In genomic region chrX:70554948-70555347, GRCh38 we compare ENCODE assay signal across 27 cellular contexts.
"Had no signal": no experiment of that assay in that cellular context is flagged by ENCODE, and none has a peak within 500 bp of the region (broad histone marks: within the 10 kb centered on the region; RNA-seq: fewer than 3 reads in every experiment).

No MANE protein-coding gene starts in this region.

- H3K9me3 ChIP-seq: lower lobe of right lung, mucosa of descending colon, testis, thyroid gland, transverse colon, upper lobe of left lung, vagina had no signal

- H3K27me3 ChIP-seq: heart left ventricle, right atrium auricular region, stomach, testis, thyroid gland, transverse colon, upper lobe of left lung, vagina had no signal

- H3K36me3 Mint-ChIP-seq: mesothelial cell of epicardium; naive thymus-derived CD4-positive, alpha-beta T cell; natural killer cell treated with Interleukin-12 subunit alpha and Interleukin-12 subunit beta and Interleukin-15 and Interleukin-18, amount 100 ng/mL, for 72 hours; stimulated activated naive B cell treated with anti-CD40 and anti-IgM and Interleukin-4, amounts not matched to agents 10 μg/mL and 1 μg/mL and 100 μg/mL, for 72 hours had no signal

- H2AFZ ChIP-seq: parathyroid adenoma had no signal

- H3K9ac ChIP-seq: parathyroid adenoma had no signal

- H3K4me3 ChIP-seq: heart left ventricle, lower lobe of right lung, mucosa of descending colon, right atrium auricular region, skin epidermis, stomach, testis, thyroid gland, transverse colon, upper lobe of left lung, vagina had no signal

- DNase-seq: heart left ventricle; hypothalamus; islet precursor cell; left ventricle myocardium superior; lower lobe of right lung; mesendoderm; mucosa of descending colon; naive thymus-derived CD4-positive, alpha-beta T cell; nucleus accumbens; stimulated activated CD4-positive, alpha-beta T cell treated with anti-CD3 and anti-CD28 coated beads, Interleukin-12 subunit alpha, Interleukin-12 subunit beta, amount 100 ng/mL, for 4 hours; stimulated activated CD4-positive, alpha-beta T cell treated with anti-CD3 and anti-CD28 coated beads, Interleukin-15, amount 100 ng/mL, for 24 hours; stimulated activated CD4-positive, alpha-beta T cell treated with anti-CD3 and anti-CD28 coated beads, Interleukin-2, amount 100 ng/mL, for 24 hours; stimulated activated CD4-positive, alpha-beta T cell treated with anti-CD3 and anti-CD28 coated beads, Interleukin-4, amount 100 ng/mL, for 1 hour; stimulated activated naive B cell treated with anti-CD40 and anti-IgM and Interleukin-4, amounts not matched to agents 10 μg/mL and 1 μg/mL and 100 μg/mL, for 72 hours; stimulated activated naive CD8-positive, alpha-beta T cell treated with anti-CD3 and anti-CD28 coated beads, Interleukin-15, Interleukin-2, amounts not matched to agents 100 U/mL and 50 U/mL, for 24 hours; stomach; testis; thyroid gland; transverse colon; upper lobe of left lung had no signal

- H3K4me3 Mint-ChIP-seq: mesothelial cell of epicardium; naive thymus-derived CD4-positive, alpha-beta T cell; stimulated activated naive B cell treated with anti-CD40 and anti-IgM and Interleukin-4, amounts not matched to agents 10 μg/mL and 1 μg/mL and 100 μg/mL, for 72 hours had no signal

- H3K9me3 Mint-ChIP-seq: natural killer cell treated with Interleukin-12 subunit alpha and Interleukin-12 subunit beta and Interleukin-15 and Interleukin-18, amount 100 ng/mL, for 72 hours had no signal

- H3K36me3 ChIP-seq: heart left ventricle, lower lobe of right lung, right atrium auricular region, stomach, thyroid gland, transverse colon, upper lobe of left lung, vagina had no signal

- H3K27ac ChIP-seq: heart left ventricle, lower lobe of right lung, parathyroid adenoma, right atrium auricular region, skin epidermis, stomach, testis, thyroid gland, transverse colon, upper lobe of left lung, vagina had no signal

- H3K27ac Mint-ChIP-seq: mesothelial cell of epicardium; naive thymus-derived CD4-positive, alpha-beta T cell; natural killer cell treated with Interleukin-12 subunit alpha and Interleukin-12 subunit beta and Interleukin-15 and Interleukin-18, amount 100 ng/mL, for 72 hours; stimulated activated naive B cell treated with anti-CD40 and anti-IgM and Interleukin-4, amounts not matched to agents 10 μg/mL and 1 μg/mL and 100 μg/mL, for 72 hours had no signal

- ATAC-seq: heart left ventricle; left ventricle myocardium superior; lower lobe of right lung; mucosa of descending colon; naive thymus-derived CD4-positive, alpha-beta T cell; natural killer cell treated with Interleukin-12 subunit alpha and Interleukin-12 subunit beta and Interleukin-15 and Interleukin-18, amount 100 ng/mL, for 72 hours; sciatic nerve; stimulated activated naive B cell treated with anti-CD40 and anti-IgM and Interleukin-4, amounts not matched to agents 10 μg/mL and 1 μg/mL and 100 μg/mL, for 72 hours; stimulated activated naive CD8-positive, alpha-beta T cell treated with anti-CD3 and anti-CD28 coated beads, Interleukin-15, Interleukin-2, amounts not matched to agents 100 U/mL and 50 U/mL, for 24 hours had no signal

- H3K27me3 Mint-ChIP-seq: stimulated activated naive B cell treated with anti-CD40 and anti-IgM and Interleukin-4, amounts not matched to agents 10 μg/mL and 1 μg/mL and 100 μg/mL, for 72 hours had no signal

- H3K79me2 ChIP-seq: parathyroid adenoma had no signal

- H3K4me1 ChIP-seq: heart left ventricle, lower lobe of right lung, parathyroid adenoma, right atrium auricular region, testis, thyroid gland, upper lobe of left lung, vagina had no signal

- H3K4me1 Mint-ChIP-seq: stimulated activated naive B cell treated with anti-CD40 and anti-IgM and Interleukin-4, amounts not matched to agents 10 μg/mL and 1 μg/mL and 100 μg/mL, for 72 hours had no signal
